Comparison of ENCODE assay signal across 25 cellular contexts in genomic region chr6:143283887-143284640, GRCh38.
A peak's percentile ranks its signal among the peaks of the same experiment; 100 is the strongest.
DNase-seq lines count a peak whose midpoint lies in the region; ATAC-seq and TF ChIP-seq lines count a peak whose summit lies in the region.
"Had no signal": no experiment of that assay in that cellular context is flagged by ENCODE, and none has a peak within 500 bp of the region (broad histone marks: within the 10 kb centered on the region; RNA-seq: fewer than 3 reads in every experiment).

No MANE protein-coding gene starts in this region.

- WGBS in aorta, 2 donors: 20 to 25% methylated on average over 13 of the region's 13 CpGs

- TF ChIP-seq CTCF in HFFc6 (IDR thresholded peaks at IDR 0.05) (no peak), foreskin fibroblast (IDR thresholded peaks at IDR 0.05; ENCODE audit: low read depth, low read length) (no peak)

- H3K4me3 ChIP-seq in foreskin fibroblast (ENCODE audit: low read depth in 1 of 2, low read length in 2 of 2): no peak overlapping the region
- H3K4me3 ChIP-seq in aorta (ENCODE audit: low read length in 2 of 2): no peak overlapping the region
- H3K4me3 ChIP-seq: BLaER1 treated with 17β-estradiol and CSF1 and Interleukin-3, amounts not matched to agents 10 nM and 100 nM; breast epithelium had no signal

- no peak overlapping the region; the same call in 1 of the 2 replicates for H3K27ac Mint-ChIP-seq in HFFc6
- H3K27ac Mint-ChIP-seq: activated CD4-positive, alpha-beta T cell treated with anti-CD3 and anti-CD28 coated beads for 36 hours; activated naive CD4-positive, alpha-beta T cell treated with anti-CD3 and anti-CD28 coated beads, Interleukin-2, amount 50 U/mL, for 24 hours; activated T-cell treated with anti-CD3 and anti-CD28 coated beads, Interleukin-2, amount 50 U/mL, for 72 hours; nephron progenitor cell; T-cell had no signal

- peak; percentile 23 for DNase-seq in HFFc6
- peak; percentile 36 for DNase-seq in brain pericyte (ENCODE audit: low read depth, low spot score)
- DNase-seq in foreskin fibroblast: peak; percentile 32 to 63
- DNase-seq in aorta: no peak
- DNase-seq in activated effector memory CD4-positive, alpha-beta T cell treated with anti-CD3 and anti-CD28 coated beads, Interleukin-2, amount 50 U/mL, for 16 hours: no peak
- DNase-seq in HK-2 (ENCODE audit: unreplicated experiment): no peak
- DNase-seq: activated CD4-positive, alpha-beta T cell treated with anti-CD3 and anti-CD28 coated beads for 36 hours; activated T-cell treated with anti-CD3 and anti-CD28 coated beads, Interleukin-2, amount 50 U/mL, for 72 hours; Calu3; dermis blood vessel endothelial cell; glutamatergic neuron; left cardiac atrium; NCI-H146; NCI-H82; nephron progenitor cell; OCI-M1; stimulated activated naive CD8-positive, alpha-beta T cell treated with anti-CD3 and anti-CD28 coated beads, Interleukin-15, Interleukin-2, amounts not matched to agents 100 U/mL and 50 U/mL, for 24 hours; T-cell; trophoblast cell had no signal

- H3K27me3 ChIP-seq in aorta (ENCODE audit: control insufficient read depth in 1 of 2, insufficient read depth in 2 of 2, low read length in 1 of 2): no peaks in the 10 kb centered on the region
- H3K27me3 ChIP-seq: BLaER1 treated with 17β-estradiol and CSF1 and Interleukin-3, amounts not matched to agents 10 nM and 100 nM; breast epithelium had no signal

- peaks cover 6% of the 10 kb centered on the region; the same call in 1 of the 2 replicates for H3K36me3 Mint-ChIP-seq in HFFc6 (ENCODE audit: low read depth)

- H3K4me3 Mint-ChIP-seq in HFFc6: no peak overlapping the region
- H3K4me3 Mint-ChIP-seq: activated CD4-positive, alpha-beta T cell treated with anti-CD3 and anti-CD28 coated beads for 36 hours; activated naive CD4-positive, alpha-beta T cell treated with anti-CD3 and anti-CD28 coated beads, Interleukin-2, amount 50 U/mL, for 24 hours; activated T-cell treated with anti-CD3 and anti-CD28 coated beads, Interleukin-2, amount 50 U/mL, for 72 hours; nephron progenitor cell; T-cell had no signal

- peak overlapping the region in 1 of 2 donors; percentile 48 for H3K27ac ChIP-seq in aorta (ENCODE audit: low read depth in 1 of 2, low read length in 2 of 2)
- H3K27ac ChIP-seq: BLaER1 treated with 17β-estradiol and CSF1 and Interleukin-3, amounts not matched to agents 10 nM and 100 nM; breast epithelium; HL-60 had no signal

- H3K4me1 ChIP-seq in aorta (ENCODE audit: control insufficient read depth in 1 of 2, insufficient read depth in 2 of 2, low read length in 2 of 2): peaks cover 5 to 14% of the 10 kb centered on the region in 2 donors
- H3K4me1 ChIP-seq: breast epithelium had no signal

- no peaks in the 10 kb centered on the region for H3K9me3 Mint-ChIP-seq in HFFc6
- H3K9me3 Mint-ChIP-seq: activated naive CD4-positive, alpha-beta T cell treated with anti-CD3 and anti-CD28 coated beads, Interleukin-2, amount 50 U/mL, for 24 hours; activated T-cell treated with anti-CD3 and anti-CD28 coated beads, Interleukin-2, amount 50 U/mL, for 72 hours; nephron progenitor cell; T-cell had no signal

- H3K9me3 ChIP-seq in aorta (ENCODE audit: control insufficient read depth, low read length): no peaks in the 10 kb centered on the region
- H3K9me3 ChIP-seq: BLaER1 treated with 17β-estradiol and CSF1 and Interleukin-3, amounts not matched to agents 10 nM and 100 nM; breast epithelium had no signal

- ATAC-seq in aorta (ENCODE audit: low FRiP score): peak; percentile 63
- ATAC-seq in HG02852 (IDR thresholded peaks at IDR 0.05; ENCODE audit: unreplicated experiment): no peak
- ATAC-seq: activated CD4-positive, alpha-beta T cell treated with anti-CD3 and anti-CD28 coated beads for 36 hours; activated T-cell treated with anti-CD3 and anti-CD28 coated beads, Interleukin-2, amount 50 U/mL, for 72 hours; Right ventricle myocardium inferior; stimulated activated naive CD8-positive, alpha-beta T cell treated with anti-CD3 and anti-CD28 coated beads, Interleukin-15, Interleukin-2, amounts not matched to agents 100 U/mL and 50 U/mL, for 24 hours; T-cell had no signal

- H3K4me1 Mint-ChIP-seq in HFFc6 (ENCODE audit: low read depth): peaks cover 24% of the 10 kb centered on the region
- H3K4me1 Mint-ChIP-seq: activated CD4-positive, alpha-beta T cell treated with anti-CD3 and anti-CD28 coated beads for 36 hours; activated naive CD4-positive, alpha-beta T cell treated with anti-CD3 and anti-CD28 coated beads, Interleukin-2, amount 50 U/mL, for 24 hours; nephron progenitor cell; T-cell had no signal

- intact Hi-C loops in aorta (cut with DNase I): no loop called here

- H3K27me3 Mint-ChIP-seq in HFFc6 (ENCODE audit: insufficient read depth): no peaks in the 10 kb centered on the region
- H3K27me3 Mint-ChIP-seq: activated CD4-positive, alpha-beta T cell treated with anti-CD3 and anti-CD28 coated beads for 36 hours; activated naive CD4-positive, alpha-beta T cell treated with anti-CD3 and anti-CD28 coated beads, Interleukin-2, amount 50 U/mL, for 24 hours; T-cell had no signal

- no peaks in the 10 kb centered on the region for H3K36me3 ChIP-seq in aorta (ENCODE audit: control insufficient read depth in 1 of 2, insufficient read depth in 2 of 2, low read length in 1 of 2)
- H3K36me3 ChIP-seq: BLaER1 treated with 17β-estradiol and CSF1 and Interleukin-3, amounts not matched to agents 10 nM and 100 nM; breast epithelium had no signal

Comparison
In these comparisons a context has a peak if more than half of its experiments do, and no peak if none do; other contexts are left out.
1. DNase-seq: peak in HFFc6 (single experiment), brain pericyte (single experiment) and foreskin fibroblast (2 of 2); none in aorta (0 of 2), activated effector memory CD4-positive, alpha-beta T cell treated with anti-CD3 and anti-CD28 coated beads, Interleukin-2, amount 50 U/mL, for 16 hours (single experiment) and HK-2 (single experiment).